8 cellular contexts compared by ENCODE assay signal in the genomic region with DNA sequence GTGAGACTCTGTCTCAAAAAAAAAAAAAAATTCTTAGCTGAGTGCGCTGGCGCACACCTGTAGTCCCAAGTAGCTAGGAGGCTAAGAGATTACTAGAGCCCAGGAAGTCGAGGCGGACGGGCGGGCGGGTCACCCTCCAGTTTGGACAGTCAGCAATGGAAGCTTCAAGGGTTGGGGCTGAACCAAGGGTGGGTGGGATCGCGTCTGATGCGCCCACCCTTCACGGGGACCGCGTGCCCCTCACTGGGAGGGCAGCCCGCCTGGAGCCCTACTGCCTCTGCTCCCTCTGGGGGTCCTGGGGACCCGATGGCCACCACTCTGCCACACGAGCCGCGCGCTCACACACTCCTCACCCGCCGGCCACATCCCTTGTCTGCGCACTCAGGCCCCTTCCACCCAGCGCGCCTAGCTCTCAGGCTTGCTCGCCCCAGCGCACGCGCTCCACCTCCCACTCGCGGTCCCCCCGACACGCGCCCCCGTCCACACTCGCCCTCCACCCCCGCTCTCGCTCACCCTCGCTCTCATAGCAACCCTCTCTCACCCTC. TPM values are rescaled to one million over a fixed set of nuclear protein-coding genes. Genes with fewer than 3 reads are reported as not detected.
DNase-seq lines count a peak whose midpoint lies in the region; ATAC-seq and FAIRE-seq lines count a peak whose summit lies in the region.

No MANE protein-coding gene starts in this region.

- peak overlapping the region; percentile 7 for H3K27ac ChIP-seq in muscle layer of colon (ENCODE audit: low read depth, low read length)

- no peaks in the 10 kb centered on the region for H3K27me3 ChIP-seq in muscle layer of colon (ENCODE audit: control insufficient read depth in 1 of 2, insufficient read depth in 2 of 2, low read length in 2 of 2)

- peak overlapping the region; percentile 71 to 86 for H3K4me3 ChIP-seq in muscle layer of colon (ENCODE audit: low read depth in 1 of 2, low read length in 2 of 2)

- H3K27me3 Mint-ChIP-seq in central memory CD8-positive, alpha-beta T cell = no peaks in the 10 kb centered on the region

- H3K36me3 Mint-ChIP-seq in central memory CD8-positive, alpha-beta T cell (ENCODE audit: insufficient read depth) = peaks cover 4% of the 10 kb centered on the region

- ATAC-seq in central memory CD8-positive, alpha-beta T cell (replicated peaks; ENCODE audit: extremely low read depth, poor library complexity, severe bottlenecking) = peak; percentile 34

- H3K9me3 ChIP-seq in muscle layer of colon (ENCODE audit: low read length) = no peaks in the 10 kb centered on the region

- DNase-seq in stimulated activated CD4-positive, alpha-beta T cell treated with anti-CD3 and anti-CD28 coated beads, TNF-alpha, amount 100 ng/mL, for 4 hours (ENCODE audit: low read depth in 3 of 3) = peak in 2 of 3 experiments; percentile 48 to 60
- no peak for DNase-seq in stimulated activated CD4-positive, alpha-beta T cell treated with anti-CD3 and anti-CD28 coated beads, Interleukin-4, amount 100 ng/mL, for 24 hours
- DNase-seq in NOMO-1 treated with DMSO at 0.1 percent for 48 hours (lab: John Stamatoyannopoulos, UW; ENCODE audit: unreplicated experiment) = peak; percentile 33
- DNase-seq in central memory CD8-positive, alpha-beta T cell (ENCODE audit: low spot score in 2 of 2) = no peak
- DNase-seq in DMS153 treated with DMSO at 0.1 percent for 48 hours (lab: John Stamatoyannopoulos, UW; ENCODE audit: unreplicated experiment) = no peak
- DNase-seq in iPS-NIHi7 (ENCODE audit: extremely low spot score) = no peak
- DNase-seq in frontal cortex (ENCODE audit: low spot score in 2 of 2) = no peak

- peaks cover 13% of the 10 kb centered on the region for H3K4me1 ChIP-seq in muscle layer of colon (ENCODE audit: insufficient read depth, low read length)

- H3K4me3 Mint-ChIP-seq in central memory CD8-positive, alpha-beta T cell = peak overlapping the region; percentile 85

- FAIRE-seq in frontal cortex (lab: Jason Lieb, UNC) = no peak

- peaks cover 21% of the 10 kb centered on the region for H3K4me1 Mint-ChIP-seq in central memory CD8-positive, alpha-beta T cell

- peak overlapping the region; percentile 22 for H3K27ac Mint-ChIP-seq in central memory CD8-positive, alpha-beta T cell (ENCODE audit: low read depth)

- H3K9me3 Mint-ChIP-seq in central memory CD8-positive, alpha-beta T cell = no peaks in the 10 kb centered on the region

- no peaks in the 10 kb centered on the region for H3K36me3 ChIP-seq in muscle layer of colon (ENCODE audit: insufficient read depth, low read length)

- H3K9ac ChIP-seq in muscle layer of colon (ENCODE audit: low read length) = no peak overlapping the region

RNA-seq across cellular contexts. Expression of gene CHID1, which starts 0.5 kb away (rescaled TPM):
- 17.5 TPM for total RNA-seq in frontal cortex

RNA-seq across cellular contexts. Expression of gene AP2A2, which starts 15.6 kb away (rescaled TPM):
- 34.6 TPM for total RNA-seq in frontal cortex

Comparison
In these comparisons a context has a peak if more than half of its experiments do, and no peak if none do; other contexts are left out.
1. DNase-seq: peak in stimulated activated CD4-positive, alpha-beta T cell treated with anti-CD3 and anti-CD28 coated beads, TNF-alpha, amount 100 ng/mL, for 4 hours (2 of 3) and NOMO-1 treated with DMSO at 0.1 percent for 48 hours (single experiment); none in stimulated activated CD4-positive, alpha-beta T cell treated with anti-CD3 and anti-CD28 coated beads, Interleukin-4, amount 100 ng/mL, for 24 hours (single experiment), central memory CD8-positive, alpha-beta T cell (0 of 2), DMS153 treated with DMSO at 0.1 percent for 48 hours (single experiment), iPS-NIHi7 (single experiment) and frontal cortex (0 of 2).